ENCODE assay signal across 8 cellular contexts in the genomic region with DNA sequence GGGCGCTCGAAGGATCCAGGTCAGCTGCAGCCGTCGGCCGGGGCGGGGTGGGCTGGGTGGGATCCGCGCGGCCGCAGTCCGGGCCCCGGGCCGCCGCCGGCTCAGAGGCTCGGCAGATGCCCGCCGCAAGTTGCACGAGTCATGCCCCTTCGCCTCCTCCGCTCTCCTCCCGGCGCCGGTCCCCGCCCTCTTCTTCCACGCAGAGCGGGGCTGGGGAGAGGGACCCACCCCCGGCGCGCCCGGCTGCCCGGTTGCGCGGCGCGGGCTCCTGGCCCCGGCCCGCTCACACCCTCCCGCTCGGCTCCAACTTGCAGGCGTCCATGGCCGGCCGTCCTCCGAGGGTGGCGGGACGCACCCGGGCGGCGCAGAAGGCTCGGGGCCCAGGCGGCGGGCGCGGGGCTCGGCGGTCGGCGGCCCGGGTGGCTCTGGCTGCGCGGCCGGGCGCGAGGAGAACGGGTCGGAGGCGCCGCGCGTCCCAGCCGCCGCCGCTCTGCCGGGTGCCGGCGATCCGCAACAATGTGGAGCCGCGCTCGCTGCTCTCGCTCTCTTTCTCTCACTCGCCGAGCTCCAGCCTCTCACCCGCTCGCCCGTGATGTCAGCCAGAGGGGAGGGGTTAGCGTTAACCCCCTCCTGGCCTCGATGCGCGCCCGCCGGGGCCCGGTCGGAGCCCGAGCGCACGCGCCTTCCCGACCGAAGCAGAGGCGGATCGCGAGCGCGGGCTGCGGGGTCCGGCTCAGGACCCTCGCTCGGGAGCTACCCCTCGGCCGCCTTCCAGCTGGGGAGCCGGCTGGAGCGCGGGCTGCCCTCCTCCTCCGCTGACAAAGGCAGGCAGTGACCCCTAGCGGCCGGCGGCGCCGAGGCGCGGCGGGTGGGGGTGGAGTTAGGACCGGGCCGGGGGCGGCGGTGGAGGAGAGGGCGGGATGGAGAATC. TPM values are rescaled to one million over a fixed set of nuclear protein-coding genes. Genes with fewer than 3 reads are reported as not detected.
DNase-seq lines count a peak whose midpoint lies in the region; ATAC-seq and TF ChIP-seq lines count a peak whose summit lies in the region.

A gene with protein sequence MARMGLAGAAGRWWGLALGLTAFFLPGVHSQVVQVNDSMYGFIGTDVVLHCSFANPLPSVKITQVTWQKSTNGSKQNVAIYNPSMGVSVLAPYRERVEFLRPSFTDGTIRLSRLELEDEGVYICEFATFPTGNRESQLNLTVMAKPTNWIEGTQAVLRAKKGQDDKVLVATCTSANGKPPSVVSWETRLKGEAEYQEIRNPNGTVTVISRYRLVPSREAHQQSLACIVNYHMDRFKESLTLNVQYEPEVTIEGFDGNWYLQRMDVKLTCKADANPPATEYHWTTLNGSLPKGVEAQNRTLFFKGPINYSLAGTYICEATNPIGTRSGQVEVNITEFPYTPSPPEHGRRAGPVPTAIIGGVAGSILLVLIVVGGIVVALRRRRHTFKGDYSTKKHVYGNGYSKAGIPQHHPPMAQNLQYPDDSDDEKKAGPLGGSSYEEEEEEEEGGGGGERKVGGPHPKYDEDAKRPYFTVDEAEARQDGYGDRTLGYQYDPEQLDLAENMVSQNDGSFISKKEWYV (minus strand): TSS at position 550 of the 930 bp plus-strand sequence. CDS start 647 bp downstream, outside the sequence.

- H3K27me3 ChIP-seq in colonic mucosa, result no peaks in the 10 kb centered on the region

- peak within 1 kb of the TSS; percentile 78 for H3K27ac ChIP-seq in colonic mucosa

- intact Hi-C loops in colonic mucosa (cut with DNase I), result loop anchor here (2.0 kb wide), 1 partner anchor 62 kb away; no protein-coding TSS in a partner anchor

- H3K36me3 ChIP-seq in colonic mucosa, result no peaks in the 10 kb centered on the region

- H3K9me3 ChIP-seq in colonic mucosa, result no peaks in the 10 kb centered on the region

- H3K4me3 ChIP-seq in colonic mucosa, result peak within 1 kb of the TSS; percentile 65

- peaks cover 10% of the 10 kb centered on the region for H3K4me1 ChIP-seq in colonic mucosa

- ATAC-seq in GM18907 (IDR thresholded peaks at IDR 0.05; ENCODE audit: unreplicated experiment) (peak; percentile 81), HG03139 (IDR thresholded peaks at IDR 0.05; ENCODE audit: unreplicated experiment) (peak; percentile 74), left lobe of liver (peak; percentile 88)

- DNase-seq in Ammon's horn (ENCODE audit: low spot score) (peak; percentile 94), NCI-H460 (ENCODE audit: extremely low read depth, low read depth) (peak; percentile 72), colonic mucosa (peak; percentile 94), left lobe of liver (ENCODE audit: low spot score) (peak; percentile 89)
- peak; percentile 89 for DNase-seq in activated CD4-positive, alpha-beta T cell treated with anti-CD3 and anti-CD28 coated beads for 48 hours
- peak; percentile 80 for DNase-seq in stimulated activated CD4-positive, alpha-beta T cell treated with anti-CD3 and anti-CD28 coated beads, Interleukin-1b, Interleukin-23, amount 100 ng/mL, for 48 hours

- H3K9ac ChIP-seq in colonic mucosa (ENCODE audit: low read depth in 2 of 2, low read length in 2 of 2), result peak within 1 kb of the TSS; percentile 85 to 90

- peak; percentile 92 for TF ChIP-seq CTCF in colonic mucosa (IDR thresholded peaks at IDR 0.05)

RNA-seq across cellular contexts. Expression of the gene that starts here (rescaled TPM):
- 2.8 and 3.8 TPM in 2 replicates for total RNA-seq in NCI-H460 (2014; rRNA removed; shearing (Covaris generic))
- 1.2 and 1.3 TPM in 2 replicates for polyA plus RNA-seq in NCI-H460 (2014; cell fraction: nucleus; rRNA removed)
- 10 to 100 TPM; 53.0 to 59.9 TPM for total RNA-seq in colonic mucosa
- 6.5 TPM for total RNA-seq in left lobe of liver

Comparison
In these comparisons a context has a peak if more than half of its experiments do, and no peak if none do; other contexts are left out.
1. Peak in every context shown above with its lines: DNase-seq, ATAC-seq, H3K4me3 ChIP-seq and H3K27ac ChIP-seq.